ENCODE assay signal across 30 cellular contexts in genomic region chrX:3426552-3426951, GRCh38.
"Had no signal": no experiment of that assay in that cellular context is flagged by ENCODE, and none has a peak within 500 bp of the region (broad histone marks: within the 10 kb centered on the region; RNA-seq: fewer than 3 reads in every experiment).

No MANE protein-coding gene starts in this region.

- H3K4me1 Mint-ChIP-seq: activated CD4-positive, alpha-beta memory T cell treated with anti-CD3 and anti-CD28 coated beads, Interleukin-2, amount 10 ng/mL, durations not matched to agents 7 days and 5 days; activated CD4-positive, alpha-beta T cell treated with anti-CD3 and anti-CD28 coated beads, Interleukin-2, amount 10 ng/mL, durations not matched to agents 7 days and 5 days; activated naive CD4-positive, alpha-beta T cell treated with anti-CD3 and anti-CD28 coated beads, Interleukin-2, amount 10 ng/mL, durations not matched to agents 7 days and 5 days; activated naive CD8-positive, alpha-beta T cell treated with anti-CD3 and anti-CD28 coated beads, Interleukin-2, amount 10 ng/mL, durations not matched to agents 7 days and 5 days; WTC11 had no signal

- H3K9me3 ChIP-seq: body of pancreas, esophagus muscularis mucosa, gastrocnemius medialis, heart right ventricle had no signal

- H3K4me1 ChIP-seq: body of pancreas, esophagus muscularis mucosa, foreskin keratinocyte, gastrocnemius medialis, heart right ventricle had no signal

- H3K4me3 ChIP-seq: body of pancreas, cardiac muscle cell, coronary artery, esophagus muscularis mucosa, gastrocnemius medialis, heart right ventricle, hepatocyte had no signal

- DNase-seq: activated CD4-positive, alpha-beta memory T cell treated with anti-CD3 and anti-CD28 coated beads, Interleukin-2, amount 10 ng/mL, durations not matched to agents 7 days and 5 days; activated CD4-positive, alpha-beta T cell treated with anti-CD3 and anti-CD28 coated beads for 1 hour; activated CD4-positive, alpha-beta T cell treated with anti-CD3 and anti-CD28 coated beads for 4 hours; activated CD4-positive, alpha-beta T cell treated with anti-CD3 and anti-CD28 coated beads, Interleukin-2, amount 10 ng/mL, durations not matched to agents 7 days and 5 days; activated CD4-positive, alpha-beta T cell treated with anti-CD3 and anti-CD28 coated beads, Interleukin-2, amount 50 U/mL, for 4 hours; activated CD8-positive, alpha-beta memory T cell treated with anti-CD3 and anti-CD28 coated beads, Interleukin-2, amount 50 U/mL, for 48 hours; activated gamma-delta T cell; activated naive CD4-positive, alpha-beta T cell; activated naive CD4-positive, alpha-beta T cell treated with anti-CD3 and anti-CD28 coated beads, Interleukin-2, amount 10 ng/mL, durations not matched to agents 7 days and 5 days; activated naive CD8-positive, alpha-beta T cell treated with anti-CD3 and anti-CD28 coated beads, Interleukin-2, amount 10 ng/mL, durations not matched to agents 7 days and 5 days; activated T-cell treated with anti-CD3 and anti-CD28 coated beads for 4 hours; activated T-cell treated with anti-CD3 and anti-CD28 coated beads, Interleukin-2, amount 50 U/mL, for 24 hours; activated T-cell treated with anti-CD3 and anti-CD28 coated beads, Interleukin-2, amount 50 U/mL, for 72 hours; body of pancreas; central memory CD4-positive, alpha-beta T cell; cerebellar nuclear complex; effector CD4-positive, alpha-beta T cell; effector memory CD8-positive, alpha-beta T cell; erythroblast; foreskin keratinocyte; gastrocnemius medialis; heart right ventricle had no signal

- ATAC-seq: activated naive CD4-positive, alpha-beta T cell treated with anti-CD3 and anti-CD28 coated beads, Interleukin-2, amount 50 U/mL, for 72 hours; activated T-cell treated with anti-CD3 and anti-CD28 coated beads, Interleukin-2, amount 50 U/mL, for 72 hours; body of pancreas; effector memory CD8-positive, alpha-beta T cell; foreskin keratinocyte; gastrocnemius medialis; heart right ventricle; WTC11 had no signal

- H3K9me3 Mint-ChIP-seq: activated CD4-positive, alpha-beta memory T cell treated with anti-CD3 and anti-CD28 coated beads, Interleukin-2, amount 10 ng/mL, durations not matched to agents 7 days and 5 days; activated CD4-positive, alpha-beta T cell treated with anti-CD3 and anti-CD28 coated beads, Interleukin-2, amount 10 ng/mL, durations not matched to agents 7 days and 5 days; activated naive CD4-positive, alpha-beta T cell treated with anti-CD3 and anti-CD28 coated beads, Interleukin-2, amount 10 ng/mL, durations not matched to agents 7 days and 5 days; activated naive CD4-positive, alpha-beta T cell treated with anti-CD3 and anti-CD28 coated beads, Interleukin-2, amount 50 U/mL, for 72 hours; activated naive CD8-positive, alpha-beta T cell treated with anti-CD3 and anti-CD28 coated beads, Interleukin-2, amount 10 ng/mL, durations not matched to agents 7 days and 5 days; activated T-cell treated with anti-CD3 and anti-CD28 coated beads, Interleukin-2, amount 50 U/mL, for 24 hours; activated T-cell treated with anti-CD3 and anti-CD28 coated beads, Interleukin-2, amount 50 U/mL, for 72 hours; dendritic cell treated with granulocyte-macrophage colony-stimulating factor and Interleukin-4, amounts not matched to agents 40 ng/mL and 50 ng/mL, for 4 days; effector memory CD8-positive, alpha-beta T cell; WTC11 had no signal

- H3K36me3 Mint-ChIP-seq: activated naive CD4-positive, alpha-beta T cell treated with anti-CD3 and anti-CD28 coated beads, Interleukin-2, amount 10 ng/mL, durations not matched to agents 7 days and 5 days; activated naive CD4-positive, alpha-beta T cell treated with anti-CD3 and anti-CD28 coated beads, Interleukin-2, amount 50 U/mL, for 72 hours; activated naive CD8-positive, alpha-beta T cell treated with anti-CD3 and anti-CD28 coated beads, Interleukin-2, amount 10 ng/mL, durations not matched to agents 7 days and 5 days; WTC11 had no signal

- H3K27me3 Mint-ChIP-seq: activated CD4-positive, alpha-beta memory T cell treated with anti-CD3 and anti-CD28 coated beads, Interleukin-2, amount 10 ng/mL, durations not matched to agents 7 days and 5 days; activated CD4-positive, alpha-beta T cell treated with anti-CD3 and anti-CD28 coated beads, Interleukin-2, amount 10 ng/mL, durations not matched to agents 7 days and 5 days; activated naive CD4-positive, alpha-beta T cell treated with anti-CD3 and anti-CD28 coated beads, Interleukin-2, amount 10 ng/mL, durations not matched to agents 7 days and 5 days; activated naive CD8-positive, alpha-beta T cell treated with anti-CD3 and anti-CD28 coated beads, Interleukin-2, amount 10 ng/mL, durations not matched to agents 7 days and 5 days; activated T-cell treated with anti-CD3 and anti-CD28 coated beads, Interleukin-2, amount 50 U/mL, for 24 hours; dendritic cell treated with granulocyte-macrophage colony-stimulating factor and Interleukin-4, amounts not matched to agents 40 ng/mL and 50 ng/mL, for 4 days; effector memory CD8-positive, alpha-beta T cell had no signal

- H3K27me3 ChIP-seq: body of pancreas, esophagus muscularis mucosa, foreskin keratinocyte, gastrocnemius medialis, heart right ventricle, hepatocyte had no signal

- H3K27ac ChIP-seq: body of pancreas, cardiac muscle cell, coronary artery, esophagus muscularis mucosa, foreskin keratinocyte, gastrocnemius medialis, heart right ventricle, hepatocyte, VCaP had no signal

- H3K4me2 ChIP-seq: hepatocyte had no signal

- H2AFZ ChIP-seq: hepatocyte had no signal

- H3K4me3 Mint-ChIP-seq: activated CD4-positive, alpha-beta memory T cell treated with anti-CD3 and anti-CD28 coated beads, Interleukin-2, amount 10 ng/mL, durations not matched to agents 7 days and 5 days; activated CD4-positive, alpha-beta T cell treated with anti-CD3 and anti-CD28 coated beads, Interleukin-2, amount 10 ng/mL, durations not matched to agents 7 days and 5 days; activated naive CD4-positive, alpha-beta T cell treated with anti-CD3 and anti-CD28 coated beads, Interleukin-2, amount 10 ng/mL, durations not matched to agents 7 days and 5 days; activated naive CD8-positive, alpha-beta T cell treated with anti-CD3 and anti-CD28 coated beads, Interleukin-2, amount 10 ng/mL, durations not matched to agents 7 days and 5 days; activated T-cell treated with anti-CD3 and anti-CD28 coated beads, Interleukin-2, amount 50 U/mL, for 24 hours; activated T-cell treated with anti-CD3 and anti-CD28 coated beads, Interleukin-2, amount 50 U/mL, for 72 hours; dendritic cell treated with granulocyte-macrophage colony-stimulating factor and Interleukin-4, amounts not matched to agents 40 ng/mL and 50 ng/mL, for 4 days; effector memory CD8-positive, alpha-beta T cell; WTC11 had no signal

- H3K36me3 ChIP-seq: cardiac muscle cell, esophagus muscularis mucosa, gastrocnemius medialis, heart right ventricle had no signal

- H3K27ac Mint-ChIP-seq: activated CD4-positive, alpha-beta memory T cell treated with anti-CD3 and anti-CD28 coated beads, Interleukin-2, amount 10 ng/mL, durations not matched to agents 7 days and 5 days; activated CD4-positive, alpha-beta T cell treated with anti-CD3 and anti-CD28 coated beads, Interleukin-2, amount 10 ng/mL, durations not matched to agents 7 days and 5 days; activated naive CD4-positive, alpha-beta T cell treated with anti-CD3 and anti-CD28 coated beads, Interleukin-2, amount 10 ng/mL, durations not matched to agents 7 days and 5 days; activated naive CD4-positive, alpha-beta T cell treated with anti-CD3 and anti-CD28 coated beads, Interleukin-2, amount 50 U/mL, for 72 hours; activated naive CD8-positive, alpha-beta T cell treated with anti-CD3 and anti-CD28 coated beads, Interleukin-2, amount 10 ng/mL, durations not matched to agents 7 days and 5 days; activated T-cell treated with anti-CD3 and anti-CD28 coated beads, Interleukin-2, amount 50 U/mL, for 24 hours; activated T-cell treated with anti-CD3 and anti-CD28 coated beads, Interleukin-2, amount 50 U/mL, for 72 hours; dendritic cell treated with granulocyte-macrophage colony-stimulating factor and Interleukin-4, amounts not matched to agents 40 ng/mL and 50 ng/mL, for 4 days; effector memory CD8-positive, alpha-beta T cell; WTC11 had no signal

- H3K79me2 ChIP-seq: hepatocyte had no signal
